ENCODE assay signal across 10 cellular contexts in the genomic region with DNA sequence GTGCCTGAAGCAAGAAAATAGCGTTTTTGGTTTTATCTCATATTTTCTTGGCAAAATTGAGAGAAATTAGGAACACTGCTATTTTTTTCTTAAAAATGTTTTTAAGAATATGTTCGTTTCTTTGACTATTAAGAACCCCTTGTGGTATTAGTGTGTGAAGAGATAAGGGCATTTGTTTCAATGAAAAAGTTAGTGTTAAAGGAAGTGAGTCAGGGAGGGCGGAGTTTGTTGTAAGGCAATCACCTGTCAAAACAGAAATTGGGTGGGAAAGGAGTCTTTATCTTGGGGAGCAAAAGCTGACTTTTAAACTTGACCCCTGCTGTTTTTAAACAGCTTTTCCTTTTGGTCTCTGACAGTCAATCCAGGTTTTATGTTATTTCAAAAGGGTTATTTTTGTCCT. TPM values are rescaled to one million over a fixed set of nuclear protein-coding genes. Genes with fewer than 3 reads are reported as not detected.
DNase-seq lines count a peak whose midpoint lies in the region; ATAC-seq and TF ChIP-seq lines count a peak whose summit lies in the region.
"Had no signal": no experiment of that assay in that cellular context is flagged by ENCODE, and none has a peak within 500 bp of the region (broad histone marks: within the 10 kb centered on the region; RNA-seq: fewer than 3 reads in every experiment).

No MANE protein-coding gene starts in this region.

- H3K27me3 Mint-ChIP-seq in naive thymus-derived CD4-positive, alpha-beta T cell, result no peaks in the 10 kb centered on the region

- peak overlapping the region; percentile 3 to 91 (median 69) for H3K27ac Mint-ChIP-seq in naive thymus-derived CD4-positive, alpha-beta T cell

- peak overlapping the region in 9 of 10 donors; percentile 47 to 100 (median 98) for H3K4me3 Mint-ChIP-seq in naive thymus-derived CD4-positive, alpha-beta T cell

- CTCF ChIA-PET in naive thymus-derived CD4-positive, alpha-beta T cell (lab: Charles Lee), result interaction anchor here (0.6 to 3.4 kb wide), 6 partner anchors 8 to 601 kb away, joined by 3 to 31 read pairs (median 4); no protein-coding TSS in a partner anchor

- in situ Hi-C loops in astrocyte of the cerebellum (cut with HindIII; ENCODE audit: low sequenced_read_pairs), result loop anchor here (10.0 kb wide), 1 partner anchor 429 kb away; no protein-coding TSS in a partner anchor

- H3K36me3 Mint-ChIP-seq in naive thymus-derived CD4-positive, alpha-beta T cell, result peaks cover 0 to 32% (median 0%) of the 10 kb centered on the region in 5 donors

- peaks cover 0 to 3% (median 0%) of the 10 kb centered on the region in 3 experiments for H3K36me3 ChIP-seq in naive thymus-derived CD4-positive, alpha-beta T cell (ENCODE audit: control insufficient read depth in 2 of 3, insufficient read depth in 3 of 3, low read length in 3 of 3)

- H3K9me3 ChIP-seq in naive thymus-derived CD4-positive, alpha-beta T cell (ENCODE audit: control insufficient read depth in 2 of 3, low read length in 3 of 3), result no peaks in the 10 kb centered on the region

- no peak for TF ChIP-seq POLR2A in NB4 (IDR thresholded peaks at IDR 0.05; ENCODE audit: extremely low read depth, insufficient read length)

- ATAC-seq in naive thymus-derived CD4-positive, alpha-beta T cell, result no peak
- ATAC-seq in GM18907 (IDR thresholded peaks at IDR 0.05; ENCODE audit: unreplicated experiment), result no peak
- no peak for ATAC-seq in GM18909 (IDR thresholded peaks at IDR 0.05; ENCODE audit: poor library complexity, unreplicated experiment)

- peaks cover 43 to 70% (median 64%) of the 10 kb centered on the region in 7 donors for H3K4me1 Mint-ChIP-seq in naive thymus-derived CD4-positive, alpha-beta T cell

- DNase-seq in EH (ENCODE audit: low read depth) (peak; percentile 30), NB4 (ENCODE audit: low read depth) (peak; percentile 62), astrocyte of the cerebellum (ENCODE audit: low read depth) (no peak), GM10266 (ENCODE audit: extremely low spot score) (no peak), SKM-1 treated with dmso at 0.1 percent for 144 hours (lab: John Stamatoyannopoulos, UW; ENCODE audit: unreplicated experiment) (no peak)
- DNase-seq in naive thymus-derived CD4-positive, alpha-beta T cell, result peak in 2 of 9 donors; percentile 8 to 17
- DNase-seq: amniotic stem cell, NCI-H1092 had no signal

- peak overlapping the region; percentile 14 for H3K27ac ChIP-seq in naive thymus-derived CD4-positive, alpha-beta T cell (ENCODE audit: low read depth, low read length)

- H3K4me3 ChIP-seq in NB4 (ENCODE audit: low read depth, low read length) (peak overlapping the region; percentile 90), astrocyte of the cerebellum (ENCODE audit: low read depth, low read length) (peak overlapping the region; percentile 92)
- H3K4me3 ChIP-seq in naive thymus-derived CD4-positive, alpha-beta T cell (ENCODE audit: low read length), result peak overlapping the region; percentile 55

- H3K4me1 ChIP-seq in naive thymus-derived CD4-positive, alpha-beta T cell (ENCODE audit: control insufficient read depth in 2 of 2, insufficient read depth in 2 of 2, low read length in 2 of 2), result peaks cover 26 to 36% of the 10 kb centered on the region in 2 donors

- H3K9me3 Mint-ChIP-seq in naive thymus-derived CD4-positive, alpha-beta T cell, result no peaks in the 10 kb centered on the region

- intact Hi-C loops in naive thymus-derived CD4-positive, alpha-beta T cell (cut with micrococcal nuclease), result loop anchor here (5.0 to 10.0 kb wide), 7 partner anchors 346 to 1961 kb away; a partner anchor contains a TSS

- no peaks in the 10 kb centered on the region for H3K27me3 ChIP-seq in naive thymus-derived CD4-positive, alpha-beta T cell (ENCODE audit: control insufficient read depth in 2 of 2, insufficient read depth in 2 of 2, low read length in 2 of 2)

- no peak for TF ChIP-seq CTCF in NB4 (IDR thresholded peaks at IDR 0.05; ENCODE audit: low read depth, low read length)
- TF ChIP-seq CTCF in astrocyte of the cerebellum (IDR thresholded peaks at IDR 0.05; ENCODE audit: low read depth, low read length, missing control alignments), result no peak
- TF ChIP-seq CTCF in GM10266 (IDR thresholded peaks at IDR 0.05; ENCODE audit: control insufficient read depth, insufficient read depth, low read depth, missing control alignments), result no peak

- POLR2A ChIA-PET in naive thymus-derived CD4-positive, alpha-beta T cell (lab: Charles Lee), result interaction anchor here (1.8 kb wide), 1 partner anchor 124 kb away, joined by 6 read pairs; no protein-coding TSS in a partner anchor

RNA-seq across cellular contexts. Expression of a gene that starts 4.2 kb away (rescaled TPM):
- total RNA-seq in naive thymus-derived CD4-positive, alpha-beta T cell, result 10 to 100 TPM; 16.8 to 30.3 (median 27.4) TPM
- polyA plus RNA-seq in naive thymus-derived CD4-positive, alpha-beta T cell, result 10 to 100 TPM; 10.6 to 11.0 TPM

Comparison
In these comparisons a context has a peak if more than half of its experiments do, and no peak if none do; other contexts are left out.
1. DNase-seq: peak in EH (single experiment) and NB4 (single experiment); none in astrocyte of the cerebellum (single experiment), GM10266 (single experiment) and SKM-1 treated with dmso at 0.1 percent for 144 hours (single experiment).
2. Peak in every context shown above with its lines, with median percentiles within 50 percentile points of each other: H3K4me3 ChIP-seq.